In the genomic region with DNA sequence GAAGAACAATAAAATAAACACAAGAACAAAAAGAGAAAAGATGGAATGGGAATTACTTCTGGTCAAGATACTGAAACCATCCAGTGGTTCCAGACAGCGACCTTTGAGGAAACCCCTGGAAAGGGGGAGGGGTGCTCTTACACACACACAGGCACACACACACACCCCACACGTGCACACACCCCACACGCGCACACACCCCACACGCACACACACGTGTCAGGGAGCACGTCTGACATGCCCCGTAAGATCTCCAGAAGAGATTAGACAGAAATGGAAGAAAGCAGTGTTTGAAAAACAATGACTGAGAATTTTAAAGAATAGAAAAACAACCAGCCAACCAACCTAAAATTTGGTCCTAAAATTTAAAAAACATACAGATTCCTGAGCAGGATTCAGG, we compare ENCODE assay signal across 1 cellular context.
TF ChIP-seq lines count a peak whose summit lies in the region.

No MANE protein-coding gene starts in this region.

TF ChIP-seq in K562, 482 proteins besides CTCF, POLR2A, EP300 and RAD21 (continued from another document):
- TF ChIP-seq, protein P1, sequence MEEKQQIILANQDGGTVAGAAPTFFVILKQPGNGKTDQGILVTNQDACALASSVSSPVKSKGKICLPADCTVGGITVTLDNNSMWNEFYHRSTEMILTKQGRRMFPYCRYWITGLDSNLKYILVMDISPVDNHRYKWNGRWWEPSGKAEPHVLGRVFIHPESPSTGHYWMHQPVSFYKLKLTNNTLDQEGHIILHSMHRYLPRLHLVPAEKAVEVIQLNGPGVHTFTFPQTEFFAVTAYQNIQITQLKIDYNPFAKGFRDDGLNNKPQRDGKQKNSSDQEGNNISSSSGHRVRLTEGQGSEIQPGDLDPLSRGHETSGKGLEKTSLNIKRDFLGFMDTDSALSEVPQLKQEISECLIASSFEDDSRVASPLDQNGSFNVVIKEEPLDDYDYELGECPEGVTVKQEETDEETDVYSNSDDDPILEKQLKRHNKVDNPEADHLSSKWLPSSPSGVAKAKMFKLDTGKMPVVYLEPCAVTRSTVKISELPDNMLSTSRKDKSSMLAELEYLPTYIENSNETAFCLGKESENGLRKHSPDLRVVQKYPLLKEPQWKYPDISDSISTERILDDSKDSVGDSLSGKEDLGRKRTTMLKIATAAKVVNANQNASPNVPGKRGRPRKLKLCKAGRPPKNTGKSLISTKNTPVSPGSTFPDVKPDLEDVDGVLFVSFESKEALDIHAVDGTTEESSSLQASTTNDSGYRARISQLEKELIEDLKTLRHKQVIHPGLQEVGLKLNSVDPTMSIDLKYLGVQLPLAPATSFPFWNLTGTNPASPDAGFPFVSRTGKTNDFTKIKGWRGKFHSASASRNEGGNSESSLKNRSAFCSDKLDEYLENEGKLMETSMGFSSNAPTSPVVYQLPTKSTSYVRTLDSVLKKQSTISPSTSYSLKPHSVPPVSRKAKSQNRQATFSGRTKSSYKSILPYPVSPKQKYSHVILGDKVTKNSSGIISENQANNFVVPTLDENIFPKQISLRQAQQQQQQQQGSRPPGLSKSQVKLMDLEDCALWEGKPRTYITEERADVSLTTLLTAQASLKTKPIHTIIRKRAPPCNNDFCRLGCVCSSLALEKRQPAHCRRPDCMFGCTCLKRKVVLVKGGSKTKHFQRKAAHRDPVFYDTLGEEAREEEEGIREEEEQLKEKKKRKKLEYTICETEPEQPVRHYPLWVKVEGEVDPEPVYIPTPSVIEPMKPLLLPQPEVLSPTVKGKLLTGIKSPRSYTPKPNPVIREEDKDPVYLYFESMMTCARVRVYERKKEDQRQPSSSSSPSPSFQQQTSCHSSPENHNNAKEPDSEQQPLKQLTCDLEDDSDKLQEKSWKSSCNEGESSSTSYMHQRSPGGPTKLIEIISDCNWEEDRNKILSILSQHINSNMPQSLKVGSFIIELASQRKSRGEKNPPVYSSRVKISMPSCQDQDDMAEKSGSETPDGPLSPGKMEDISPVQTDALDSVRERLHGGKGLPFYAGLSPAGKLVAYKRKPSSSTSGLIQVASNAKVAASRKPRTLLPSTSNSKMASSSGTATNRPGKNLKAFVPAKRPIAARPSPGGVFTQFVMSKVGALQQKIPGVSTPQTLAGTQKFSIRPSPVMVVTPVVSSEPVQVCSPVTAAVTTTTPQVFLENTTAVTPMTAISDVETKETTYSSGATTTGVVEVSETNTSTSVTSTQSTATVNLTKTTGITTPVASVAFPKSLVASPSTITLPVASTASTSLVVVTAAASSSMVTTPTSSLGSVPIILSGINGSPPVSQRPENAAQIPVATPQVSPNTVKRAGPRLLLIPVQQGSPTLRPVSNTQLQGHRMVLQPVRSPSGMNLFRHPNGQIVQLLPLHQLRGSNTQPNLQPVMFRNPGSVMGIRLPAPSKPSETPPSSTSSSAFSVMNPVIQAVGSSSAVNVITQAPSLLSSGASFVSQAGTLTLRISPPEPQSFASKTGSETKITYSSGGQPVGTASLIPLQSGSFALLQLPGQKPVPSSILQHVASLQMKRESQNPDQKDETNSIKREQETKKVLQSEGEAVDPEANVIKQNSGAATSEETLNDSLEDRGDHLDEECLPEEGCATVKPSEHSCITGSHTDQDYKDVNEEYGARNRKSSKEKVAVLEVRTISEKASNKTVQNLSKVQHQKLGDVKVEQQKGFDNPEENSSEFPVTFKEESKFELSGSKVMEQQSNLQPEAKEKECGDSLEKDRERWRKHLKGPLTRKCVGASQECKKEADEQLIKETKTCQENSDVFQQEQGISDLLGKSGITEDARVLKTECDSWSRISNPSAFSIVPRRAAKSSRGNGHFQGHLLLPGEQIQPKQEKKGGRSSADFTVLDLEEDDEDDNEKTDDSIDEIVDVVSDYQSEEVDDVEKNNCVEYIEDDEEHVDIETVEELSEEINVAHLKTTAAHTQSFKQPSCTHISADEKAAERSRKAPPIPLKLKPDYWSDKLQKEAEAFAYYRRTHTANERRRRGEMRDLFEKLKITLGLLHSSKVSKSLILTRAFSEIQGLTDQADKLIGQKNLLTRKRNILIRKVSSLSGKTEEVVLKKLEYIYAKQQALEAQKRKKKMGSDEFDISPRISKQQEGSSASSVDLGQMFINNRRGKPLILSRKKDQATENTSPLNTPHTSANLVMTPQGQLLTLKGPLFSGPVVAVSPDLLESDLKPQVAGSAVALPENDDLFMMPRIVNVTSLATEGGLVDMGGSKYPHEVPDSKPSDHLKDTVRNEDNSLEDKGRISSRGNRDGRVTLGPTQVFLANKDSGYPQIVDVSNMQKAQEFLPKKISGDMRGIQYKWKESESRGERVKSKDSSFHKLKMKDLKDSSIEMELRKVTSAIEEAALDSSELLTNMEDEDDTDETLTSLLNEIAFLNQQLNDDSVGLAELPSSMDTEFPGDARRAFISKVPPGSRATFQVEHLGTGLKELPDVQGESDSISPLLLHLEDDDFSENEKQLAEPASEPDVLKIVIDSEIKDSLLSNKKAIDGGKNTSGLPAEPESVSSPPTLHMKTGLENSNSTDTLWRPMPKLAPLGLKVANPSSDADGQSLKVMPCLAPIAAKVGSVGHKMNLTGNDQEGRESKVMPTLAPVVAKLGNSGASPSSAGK (IDR thresholded peaks at IDR 0.05), result 0 out of 2 replicates have a peak, but pooled peaks have one; percentile 21
- TF ChIP-seq NCOA6 (IDR thresholded peaks at IDR 0.05), result no peak
- TF ChIP-seq CBFA2T2 (conservative IDR thresholded peaks at IDR 0.05), result no peak
- TF ChIP-seq TCF3 (CRISPR knock-in tag; IDR thresholded peaks at IDR 0.05), result no peak
- no peak for TF ChIP-seq RBBP5 (IDR thresholded peaks at IDR 0.05; ENCODE audit: borderline replicate concordance, insufficient read depth, low read length, poor library complexity, severe bottlenecking)
- TF ChIP-seq, protein P2, sequence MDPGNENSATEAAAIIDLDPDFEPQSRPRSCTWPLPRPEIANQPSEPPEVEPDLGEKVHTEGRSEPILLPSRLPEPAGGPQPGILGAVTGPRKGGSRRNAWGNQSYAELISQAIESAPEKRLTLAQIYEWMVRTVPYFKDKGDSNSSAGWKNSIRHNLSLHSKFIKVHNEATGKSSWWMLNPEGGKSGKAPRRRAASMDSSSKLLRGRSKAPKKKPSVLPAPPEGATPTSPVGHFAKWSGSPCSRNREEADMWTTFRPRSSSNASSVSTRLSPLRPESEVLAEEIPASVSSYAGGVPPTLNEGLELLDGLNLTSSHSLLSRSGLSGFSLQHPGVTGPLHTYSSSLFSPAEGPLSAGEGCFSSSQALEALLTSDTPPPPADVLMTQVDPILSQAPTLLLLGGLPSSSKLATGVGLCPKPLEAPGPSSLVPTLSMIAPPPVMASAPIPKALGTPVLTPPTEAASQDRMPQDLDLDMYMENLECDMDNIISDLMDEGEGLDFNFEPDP (CRISPR knock-in tag; IDR thresholded peaks at IDR 0.05), result no peak
- TF ChIP-seq, protein P3, sequence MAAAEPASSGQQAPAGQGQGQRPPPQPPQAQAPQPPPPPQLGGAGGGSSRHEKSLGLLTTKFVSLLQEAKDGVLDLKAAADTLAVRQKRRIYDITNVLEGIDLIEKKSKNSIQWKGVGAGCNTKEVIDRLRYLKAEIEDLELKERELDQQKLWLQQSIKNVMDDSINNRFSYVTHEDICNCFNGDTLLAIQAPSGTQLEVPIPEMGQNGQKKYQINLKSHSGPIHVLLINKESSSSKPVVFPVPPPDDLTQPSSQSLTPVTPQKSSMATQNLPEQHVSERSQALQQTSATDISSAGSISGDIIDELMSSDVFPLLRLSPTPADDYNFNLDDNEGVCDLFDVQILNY (CRISPR knock-in tag; IDR thresholded peaks at IDR 0.05), result no peak
- TF ChIP-seq MTF1 (CRISPR knock-in tag; IDR thresholded peaks at IDR 0.05; ENCODE audit: borderline replicate concordance), result no peak
- TF ChIP-seq ZNF165 (CRISPR knock-in tag; IDR thresholded peaks at IDR 0.05; ENCODE audit: borderline replicate concordance), result no peak
- TF ChIP-seq ILF3 (IDR thresholded peaks at IDR 0.05; ENCODE audit: borderline replicate concordance), result no peak
- TF ChIP-seq HDAC3 (IDR thresholded peaks at IDR 0.05; ENCODE audit: borderline replicate concordance, partially characterized antibody), result no peak
- TF ChIP-seq SIN3B (IDR thresholded peaks at IDR 0.05; ENCODE audit: low read depth), result no peak
